10 cellular contexts compared by ENCODE assay signal in the genomic region with DNA sequence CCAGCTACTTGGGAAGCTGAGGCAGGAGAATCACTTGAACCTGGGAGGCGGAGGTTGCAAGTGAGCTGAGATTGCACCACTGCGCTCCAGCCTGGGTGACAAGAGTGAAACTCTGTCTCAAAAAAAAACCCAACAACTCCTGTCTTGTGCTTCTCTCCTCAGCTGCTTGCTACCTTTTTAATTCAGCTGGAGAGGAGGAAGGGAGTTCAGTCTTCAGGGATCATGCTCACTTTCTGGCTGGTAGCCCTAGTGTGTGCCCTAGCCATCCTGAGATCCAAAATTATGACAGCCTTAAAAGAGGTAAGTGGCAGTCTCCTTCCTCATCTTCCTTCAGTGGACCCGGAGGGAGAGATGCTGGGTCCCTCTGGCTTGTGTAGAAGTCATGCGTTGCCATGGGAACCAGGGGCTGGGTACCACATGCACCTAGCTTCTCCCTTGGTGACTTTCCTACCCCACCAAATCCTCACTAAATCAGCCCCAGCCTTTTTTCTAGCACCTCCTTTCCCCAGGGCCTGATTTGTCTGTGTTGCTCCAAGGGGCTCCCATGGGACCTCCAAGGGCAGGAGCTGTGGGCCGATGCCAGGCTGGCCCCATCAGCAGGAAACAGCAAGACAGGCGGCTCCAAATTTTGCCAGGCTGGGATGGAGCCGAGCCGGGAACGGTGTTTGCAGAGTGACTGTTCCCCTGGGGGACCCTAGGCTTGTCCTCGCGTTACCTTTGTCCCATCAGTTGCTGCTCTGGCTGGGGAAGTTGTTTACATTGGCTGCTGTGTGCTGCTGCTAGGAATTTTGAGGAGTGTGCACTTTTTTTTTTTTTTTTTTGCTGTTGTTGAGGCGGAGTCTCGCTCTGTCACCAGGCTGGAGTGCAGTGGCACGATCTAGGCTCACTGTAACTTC.
DNase-seq lines count a peak whose midpoint lies in the region; ATAC-seq and TF ChIP-seq lines count a peak whose summit lies in the region.
"Had no signal": no experiment of that assay in that cellular context is flagged by ENCODE, and none has a peak within 500 bp of the region (broad histone marks: within the 10 kb centered on the region; RNA-seq: fewer than 3 reads in every experiment).

No MANE protein-coding gene starts in this region.

- DNase-seq in DMS 273 treated with DMSO at 0.1 percent for 48 hours (lab: John Stamatoyannopoulos, UW), result peak; percentile 4
- DNase-seq in NCI-H345 (lab: John Stamatoyannopoulos, UW), result peak; percentile 61
- DNase-seq in fibroblast of peridontal ligament (ENCODE audit: extremely low read depth), result peak; percentile 46
- DNase-seq in renal cortical epithelial cell (ENCODE audit: low read depth), result peak; percentile 31
- no peak for DNase-seq in globus pallidus (ENCODE audit: low spot score)
- DNase-seq in dedifferentiated amniotic fluid mesenchymal stem cell (ENCODE audit: extremely low spot score), result no peak
- DNase-seq in omental fat pad (ENCODE audit: low spot score), result no peak
- DNase-seq: activated CD4-positive, CD25-positive, alpha-beta regulatory T cell; NCI-H748 treated with DMSO at 0.1 percent for 48 hours had no signal

- ATAC-seq in HG02840 (IDR thresholded peaks at IDR 0.05; ENCODE audit: low FRiP score, unreplicated experiment) (no peak), omental fat pad (ENCODE audit: low FRiP score) (no peak)

- TF ChIP-seq CTCF in omental fat pad (IDR thresholded peaks at IDR 0.05), result no peak

Comparison
In these comparisons a context has a peak if more than half of its experiments do, and no peak if none do; other contexts are left out.
1. DNase-seq: peak in DMS 273 treated with DMSO at 0.1 percent for 48 hours (single experiment), NCI-H345 (single experiment), fibroblast of peridontal ligament (single experiment) and renal cortical epithelial cell (single experiment); none in globus pallidus (single experiment), dedifferentiated amniotic fluid mesenchymal stem cell (single experiment) and omental fat pad (single experiment).